18 cellular contexts compared by ENCODE assay signal in genomic region chr4:82814034-82814433, GRCh38. TPM values are rescaled to one million over a fixed set of nuclear protein-coding genes. Genes with fewer than 3 reads are reported as not detected.
"Had no signal": no experiment of that assay in that cellular context is flagged by ENCODE, and none has a peak within 500 bp of the region (broad histone marks: within the 10 kb centered on the region; RNA-seq: fewer than 3 reads in every experiment).

No MANE protein-coding gene starts in this region.

- H3K4me2 ChIP-seq: KMS-11 had no signal

- H3K27ac ChIP-seq: KMS-11, RWPE1 had no signal

- FAIRE-seq: K562 had no signal

- H3K9ac ChIP-seq: KMS-11 had no signal

- DNase-seq: Kasumi-1; MM.1S; NCI-H1092 treated with DMSO at 0.1 percent for 48 hours; NCI-H1436; NCI-H187; NCI-H2081 treated with DMSO at 0.1 percent for 48 hours; NCI-H2227 treated with DMSO at 0.1 percent for 48 hours; NCI-H524; NCI-H526 treated with DMSO at 0.1 percent for 48 hours; NCI-H748 treated with DMSO at 0.1 percent for 48 hours; NK-92 treated with Interleukin-12 subunit alpha and Interleukin-12 subunit beta, amount 100 ng/mL, for 24 hours; PC-3; SHP77 had no signal

- H3K4me3 ChIP-seq: K562 had no signal

- ATAC-seq: K562, Panc1, PC-3 had no signal

RNA-seq across cellular contexts. Expression of gene SCD5, which starts 15.4 kb away (rescaled TPM):
- polyA plus RNA-seq: IgD-negative memory B cell had no signal
